ENCODE assay signal across 7 cellular contexts in the genomic region with DNA sequence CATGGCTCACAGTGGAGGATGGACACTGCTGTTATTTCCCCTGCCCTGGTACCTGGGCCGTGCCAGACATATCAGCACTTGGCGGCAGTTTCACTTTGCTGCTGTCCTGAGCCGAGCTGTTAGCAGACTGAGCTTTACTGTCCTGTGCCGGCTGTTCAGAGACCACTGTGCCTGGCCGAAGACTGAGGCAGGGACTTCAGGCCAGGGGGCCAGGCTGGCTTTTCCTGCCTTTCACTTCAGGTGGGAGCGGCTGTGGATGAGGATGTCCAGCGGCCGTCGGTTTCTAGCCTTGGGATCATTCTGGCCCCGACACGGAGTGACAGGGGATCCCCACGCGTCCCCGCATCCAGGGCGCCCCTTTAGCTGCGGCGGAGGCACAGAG. TPM values are rescaled to one million over a fixed set of nuclear protein-coding genes. Genes with fewer than 3 reads are reported as not detected.
A peak's percentile ranks its signal among the peaks of the same experiment; 100 is the strongest.
DNase-seq lines count a peak whose midpoint lies in the region; ATAC-seq and TF ChIP-seq lines count a peak whose summit lies in the region.

No MANE protein-coding gene starts in this region.

- TF ChIP-seq EP300 in stomach (IDR thresholded peaks at IDR 0.05) = no peak

- intact Hi-C loops in adrenal gland (cut with DNase I) = loop anchor here in 1 of 2 donors (10.0 kb wide), 1 partner anchor 87 kb away; no protein-coding TSS in a partner anchor
- intact Hi-C loops in left lung (cut with DNase I) = no loop called here
- intact Hi-C loops in stomach (cut with DNase I; ENCODE audit: low total_unique reads) = no loop called here

- H3K27ac ChIP-seq in KOPT-K1 (ENCODE audit: low read depth, low read length, poor library complexity, severe bottlenecking) = peak overlapping the region; percentile 89
- peak overlapping the region in 4 of 5 donors; percentile 1 to 75 (median 58) for H3K27ac ChIP-seq in adrenal gland
- H3K27ac ChIP-seq in left lung = peak overlapping the region; percentile 64 to 78
- H3K27ac ChIP-seq in stomach = peak overlapping the region; percentile 60 to 91 (median 74)

- H3K4me3 ChIP-seq in adrenal gland (peak overlapping the region in 3 of 4 donors; percentile 33 to 76 (median 51)), left lung (peak overlapping the region; percentile 62 to 76), stomach (peak overlapping the region; percentile 62 to 65 (median 64))

- H3K36me3 ChIP-seq in KOPT-K1 (ENCODE audit: insufficient read depth, low read length) (peaks cover 12% of the 10 kb centered on the region; the same call in 1 of the 2 replicates), adrenal gland (replicated peaks in 1 of 2) (no peaks in the 10 kb centered on the region), left lung (no peaks in the 10 kb centered on the region), stomach (no peaks in the 10 kb centered on the region)

- H3K9me3 ChIP-seq in KOPT-K1 (ENCODE audit: insufficient read depth, low read length, poor library complexity, severe bottlenecking) = no peaks in the 10 kb centered on the region
- no peaks in the 10 kb centered on the region for H3K9me3 ChIP-seq in adrenal gland (replicated peaks in 1 of 3)
- no peaks in the 10 kb centered on the region for H3K9me3 ChIP-seq in left lung
- H3K9me3 ChIP-seq in stomach = no peaks in the 10 kb centered on the region

- no peak for TF ChIP-seq CTCF in adrenal gland (IDR thresholded peaks at IDR 0.05)
- TF ChIP-seq CTCF in left lung (IDR thresholded peaks at IDR 0.05) = no peak
- no peak for TF ChIP-seq CTCF in stomach (IDR thresholded peaks at IDR 0.05)

- peaks cover 8% of the 10 kb centered on the region for H3K27me3 ChIP-seq in adrenal gland
- H3K27me3 ChIP-seq in left lung = peaks cover 0 to 37% of the 10 kb centered on the region in 2 donors
- H3K27me3 ChIP-seq in stomach = peaks cover 0 to 10% (median 9%) of the 10 kb centered on the region in 3 donors

- peak in 1 of 7 donors; percentile 34 for DNase-seq in adrenal gland
- DNase-seq in left lung = peak in 1 of 2 donors; percentile 71
- DNase-seq in stomach = no peak
- no peak for DNase-seq in dermis blood vessel endothelial cell

- TF ChIP-seq POLR2A in adrenal gland (IDR thresholded peaks at IDR 0.05) (no peak), stomach (IDR thresholded peaks at IDR 0.05) (no peak)

- peak; percentile 59 for ATAC-seq in left lung
- ATAC-seq in GM18873 (IDR thresholded peaks at IDR 0.05; ENCODE audit: low FRiP score, unreplicated experiment) = no peak
- no peak for ATAC-seq in HG03469 (IDR thresholded peaks at IDR 0.05; ENCODE audit: unreplicated experiment)

- H3K4me1 ChIP-seq in adrenal gland (replicated peaks in 1 of 2) (peaks cover 0 to 4% of the 10 kb centered on the region in 2 donors), left lung (peaks cover 0 to 40% of the 10 kb centered on the region in 2 donors), stomach (peaks cover 10 to 53% (median 35%) of the 10 kb centered on the region in 4 donors)

- WGBS in adrenal gland, 4 donors = 6 to 18% (median 10%) methylated on average over 5 to 17 of the region's 17 CpGs; no CpG with 5 or more reads in 1 of the 4 donors
- 2 to 14% (median 11%) methylated on average over 4 to 17 of the region's 17 CpGs for WGBS in stomach, 5 donors

RNA-seq across cellular contexts. Expression of gene ATP10A, which starts 1.0 kb away (rescaled TPM):
- total RNA-seq in adrenal gland (10 to 100 TPM in 7 of 8 donors, 1 to 10 TPM in 1; 5.6 to 31.8 (median 22.3) TPM), left lung (10 to 100 TPM; 25.4 to 46.1 TPM), stomach (10 to 100 TPM in 2 of 5 donors, 1 to 10 TPM in 3; 1.8 to 15.2 (median 5.8) TPM), dermis blood vessel endothelial cell (0.05 and 0.17 TPM in 2 replicates)
- polyA plus RNA-seq in adrenal gland (10 to 100 TPM in 2 of 3 donors, 1 to 10 TPM in 1; 6.5 to 19.6 (median 11.1) TPM), stomach (1 to 10 TPM; 1.5 to 2.3 (median 2.0) TPM)
